Comparison of ENCODE assay signal across 1 cellular context in the genomic region with DNA sequence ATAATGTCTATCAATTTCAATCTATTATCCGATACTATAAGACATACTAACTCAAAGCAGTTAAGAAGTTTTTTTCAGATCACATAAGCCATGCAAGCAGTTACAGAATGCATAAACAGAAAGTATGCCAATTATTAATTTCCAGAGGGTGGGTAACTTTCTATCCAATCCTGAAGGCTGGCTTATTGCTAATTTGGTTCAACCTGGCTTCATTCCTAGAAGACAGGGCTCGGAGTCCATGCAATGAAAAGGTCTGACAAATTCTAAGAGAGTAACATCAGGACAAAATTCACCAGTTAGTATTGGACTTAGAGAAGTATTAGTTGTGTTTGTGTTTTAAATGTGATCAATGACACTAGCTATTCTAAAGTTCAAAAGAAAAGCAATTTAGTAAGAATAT.
TF ChIP-seq lines count a peak whose summit lies in the region.

No MANE protein-coding gene starts in this region.

TF ChIP-seq in IMR-90, 13 proteins besides CTCF, POLR2A, EP300 and RAD21 (continued from another document):
- TF ChIP-seq, protein P1, sequence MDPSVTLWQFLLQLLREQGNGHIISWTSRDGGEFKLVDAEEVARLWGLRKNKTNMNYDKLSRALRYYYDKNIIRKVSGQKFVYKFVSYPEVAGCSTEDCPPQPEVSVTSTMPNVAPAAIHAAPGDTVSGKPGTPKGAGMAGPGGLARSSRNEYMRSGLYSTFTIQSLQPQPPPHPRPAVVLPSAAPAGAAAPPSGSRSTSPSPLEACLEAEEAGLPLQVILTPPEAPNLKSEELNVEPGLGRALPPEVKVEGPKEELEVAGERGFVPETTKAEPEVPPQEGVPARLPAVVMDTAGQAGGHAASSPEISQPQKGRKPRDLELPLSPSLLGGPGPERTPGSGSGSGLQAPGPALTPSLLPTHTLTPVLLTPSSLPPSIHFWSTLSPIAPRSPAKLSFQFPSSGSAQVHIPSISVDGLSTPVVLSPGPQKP (IDR thresholded peaks at IDR 0.05; ENCODE audit: borderline replicate concordance, low read depth, low read length): no peak
- TF ChIP-seq SMC3 (IDR thresholded peaks at IDR 0.05; ENCODE audit: low read depth, low read length) (no peak), RCOR1 (IDR thresholded peaks at IDR 0.05; ENCODE audit: insufficient replicate concordance, low read length) (no peak)
TF ChIP-seq in IMR-90: peak in this region for 0.
